16 cellular contexts compared by ENCODE assay signal in genomic region chr16:85927326-85927725, GRCh38. TPM values are rescaled to one million over a fixed set of nuclear protein-coding genes. Genes with fewer than 3 reads are reported as not detected.
A peak's percentile ranks its signal among the peaks of the same experiment; 100 is the strongest.
DNase-seq lines count a peak whose midpoint lies in the region; ATAC-seq and TF ChIP-seq lines count a peak whose summit lies in the region.
"Had no signal": no experiment of that assay in that cellular context is flagged by ENCODE, and none has a peak within 500 bp of the region (broad histone marks: within the 10 kb centered on the region; RNA-seq: fewer than 3 reads in every experiment).

No MANE protein-coding gene starts in this region.

- H3K9ac ChIP-seq in IMR-90 (ENCODE audit: low read depth, low read length): no peak overlapping the region

- H3K27me3 ChIP-seq in IMR-90 (ENCODE audit: control insufficient read depth, insufficient read depth, low read length) (peaks cover 62% of the 10 kb centered on the region), osteoblast (ENCODE audit: insufficient read depth, low read length) (peaks cover 24% of the 10 kb centered on the region)

- no peak overlapping the region for H4K91ac ChIP-seq in IMR-90 (ENCODE audit: insufficient read depth, low read depth, low read length)

- H3K18ac ChIP-seq in IMR-90 (ENCODE audit: low read depth, low read length): no peak overlapping the region

- WGBS in IMR-90 (ENCODE audit: extremely low coverage in 2 of 2, insufficient read length in 1 of 2), 2 experiments: 43% methylated on average over 9 of the region's 14 CpGs; no CpG with 5 or more reads in 1 of the 2 experiments

- H3K23ac ChIP-seq in IMR-90 (ENCODE audit: low read depth, low read length): no peak overlapping the region; the same call in 1 of the 2 replicates

- H3K56ac ChIP-seq in IMR-90 (ENCODE audit: extremely low read depth, insufficient read depth, low read length): no peak overlapping the region

- H2BK15ac ChIP-seq in IMR-90 (ENCODE audit: low read depth, low read length): no peak overlapping the region

- no peak overlapping the region for H3K27ac ChIP-seq in IMR-90 (ENCODE audit: insufficient read depth, low read length)
- no peak overlapping the region for H3K27ac ChIP-seq in osteoblast (ENCODE audit: low read depth, low read length)

- POLR2A ChIA-PET in activated CD8-positive, alpha-beta T cell treated with anti-CD3 and anti-CD28 coated beads for 36 hours (lab: Charles Lee): interaction anchor here (1.1 to 1.7 kb wide), 2 partner anchors 8 to 68 kb away, joined by 4 to 5 read pairs; no protein-coding TSS in a partner anchor
- POLR2A ChIA-PET in activated CD8-positive, alpha-beta T cell treated with anti-CD3 and anti-CD28 coated beads, Interleukin-2, amount 10 ng/mL, durations not matched to agents 7 days and 5 days (lab: Charles Lee): no interaction called here
- POLR2A ChIA-PET in IMR-90 (lab: Charles Lee; ENCODE audit: unreplicated experiment): no interaction called here

- peak overlapping the region; percentile 1 for H3K27ac Mint-ChIP-seq in activated CD8-positive, alpha-beta T cell treated with anti-CD3 and anti-CD28 coated beads for 36 hours
- no peak overlapping the region for H3K27ac Mint-ChIP-seq in activated CD8-positive, alpha-beta T cell treated with anti-CD3 and anti-CD28 coated beads, Interleukin-2, amount 10 ng/mL, durations not matched to agents 7 days and 5 days
- H3K27ac Mint-ChIP-seq in activated naive CD8-positive, alpha-beta T cell treated with anti-CD3 and anti-CD28 coated beads, Interleukin-2, amount 50 U/mL, for 24 hours: peak overlapping the region; percentile 55
- no peak overlapping the region for H3K27ac Mint-ChIP-seq in effector memory CD8-positive, alpha-beta T cell

- CTCF ChIA-PET in activated CD8-positive, alpha-beta T cell treated with anti-CD3 and anti-CD28 coated beads for 36 hours (lab: Charles Lee): interaction anchor here (1.0 to 1.3 kb wide), 3 partner anchors 60 to 106 kb away, joined by 4 read pairs; no protein-coding TSS in a partner anchor
- CTCF ChIA-PET in activated CD8-positive, alpha-beta T cell treated with anti-CD3 and anti-CD28 coated beads, Interleukin-2, amount 10 ng/mL, durations not matched to agents 7 days and 5 days (lab: Charles Lee): interaction anchor here (1.0 kb wide), 1 partner anchor 108 kb away, joined by 3 read pairs; no protein-coding TSS in a partner anchor
- CTCF ChIA-PET in IMR-90 (lab: Yijun Ruan, JAX): no interaction called here

- no peak for ATAC-seq in activated CD8-positive, alpha-beta T cell treated with anti-CD3 and anti-CD28 coated beads for 36 hours
- ATAC-seq in activated CD8-positive, alpha-beta T cell treated with anti-CD3 and anti-CD28 coated beads, Interleukin-2, amount 10 ng/mL, durations not matched to agents 7 days and 5 days: no peak
- ATAC-seq in IMR-90 (ENCODE audit: low read depth) (no peak), GM21526 (IDR thresholded peaks at IDR 0.05; ENCODE audit: low FRiP score, unreplicated experiment) (no peak), HG03521 (IDR thresholded peaks at IDR 0.05; ENCODE audit: unreplicated experiment) (no peak)
- ATAC-seq in activated naive CD8-positive, alpha-beta T cell treated with anti-CD3 and anti-CD28 coated beads, Interleukin-2, amount 50 U/mL, for 24 hours: no peak
- ATAC-seq in effector memory CD8-positive, alpha-beta T cell (replicated peaks): no peak

- BruUV-seq in IMR-90 (replicated peaks; lab: Mats Ljungman, UMichigan): no TSS peak

- H3K36me3 ChIP-seq in IMR-90 (ENCODE audit: control insufficient read depth, insufficient read depth, low read length) (no peaks in the 10 kb centered on the region), osteoblast (ENCODE audit: insufficient read depth, low read length) (no peaks in the 10 kb centered on the region)

- no peaks in the 10 kb centered on the region for H3K27me3 Mint-ChIP-seq in activated CD8-positive, alpha-beta T cell treated with anti-CD3 and anti-CD28 coated beads for 36 hours
- no peaks in the 10 kb centered on the region for H3K27me3 Mint-ChIP-seq in activated CD8-positive, alpha-beta T cell treated with anti-CD3 and anti-CD28 coated beads, Interleukin-2, amount 10 ng/mL, durations not matched to agents 7 days and 5 days (ENCODE audit: low read depth)
- no peaks in the 10 kb centered on the region for H3K27me3 Mint-ChIP-seq in activated naive CD8-positive, alpha-beta T cell treated with anti-CD3 and anti-CD28 coated beads, Interleukin-2, amount 50 U/mL, for 24 hours
- H3K27me3 Mint-ChIP-seq in effector memory CD8-positive, alpha-beta T cell: peaks cover 8 to 22% of the 10 kb centered on the region in 2 donors

- in situ Hi-C loops in IMR-90 (cut with MboI; ENCODE audit: low sequenced_read_pairs): no loop called here

- no peak overlapping the region for H2BK120ac ChIP-seq in IMR-90 (ENCODE audit: low read depth, low read length)

- no peak for DNase-seq in activated CD8-positive, alpha-beta T cell treated with anti-CD3 and anti-CD28 coated beads for 36 hours
- DNase-seq in activated CD8-positive, alpha-beta T cell treated with anti-CD3 and anti-CD28 coated beads, Interleukin-2, amount 10 ng/mL, durations not matched to agents 7 days and 5 days: no peak
- DNase-seq in IMR-90: no peak
- DNase-seq in activated naive CD8-positive, alpha-beta T cell treated with anti-CD3 and anti-CD28 coated beads, Interleukin-2, amount 50 U/mL, for 24 hours: no peak
- peak; percentile 60 for DNase-seq in osteoblast (ENCODE audit: insufficient read length, low spot score, missing footprints)
- DNase-seq in effector memory CD8-positive, alpha-beta T cell: no peak
- DNase-seq: CD4-positive, CD25-positive, alpha-beta regulatory T cell; DMS53; HCEC 1CT; NCI-H1048; NCI-H1694; NCI-H446 treated with DMSO at 0.1 percent for 48 hours; NCI-H774; SIG-M5 had no signal

- TF ChIP-seq CTCF in activated CD8-positive, alpha-beta T cell treated with anti-CD3 and anti-CD28 coated beads for 36 hours (IDR thresholded peaks at IDR 0.05): no peak
- TF ChIP-seq CTCF in IMR-90 (conservative IDR thresholded peaks at IDR 0.05; ENCODE audit: low read depth, low read length) (no peak), osteoblast (IDR thresholded peaks at IDR 0.05; ENCODE audit: extremely low read depth, low read depth, low read length) (no peak)

- H3K4me3 ChIP-seq in IMR-90 (ENCODE audit: insufficient read depth, low read depth, low read length) (no peak overlapping the region), osteoblast (ENCODE audit: insufficient read depth, low read length) (no peak overlapping the region)

- peaks cover 10% of the 10 kb centered on the region for H3K36me3 Mint-ChIP-seq in activated CD8-positive, alpha-beta T cell treated with anti-CD3 and anti-CD28 coated beads for 36 hours (ENCODE audit: low read depth)
- no peaks in the 10 kb centered on the region for H3K36me3 Mint-ChIP-seq in activated CD8-positive, alpha-beta T cell treated with anti-CD3 and anti-CD28 coated beads, Interleukin-2, amount 10 ng/mL, durations not matched to agents 7 days and 5 days (ENCODE audit: low read depth)
- peaks cover 21% of the 10 kb centered on the region for H3K36me3 Mint-ChIP-seq in activated naive CD8-positive, alpha-beta T cell treated with anti-CD3 and anti-CD28 coated beads, Interleukin-2, amount 50 U/mL, for 24 hours (ENCODE audit: low read depth)
- peaks cover 5% of the 10 kb centered on the region for H3K36me3 Mint-ChIP-seq in effector memory CD8-positive, alpha-beta T cell (ENCODE audit: insufficient read depth)
- H3K36me3 Mint-ChIP-seq: CD4-positive, CD25-positive, alpha-beta regulatory T cell had no signal

- H3K9me1 ChIP-seq in IMR-90 (ENCODE audit: insufficient read depth, low read length): no peaks in the 10 kb centered on the region

- H3K9me3 Mint-ChIP-seq in activated CD8-positive, alpha-beta T cell treated with anti-CD3 and anti-CD28 coated beads for 36 hours: no peaks in the 10 kb centered on the region
- H3K9me3 Mint-ChIP-seq in activated CD8-positive, alpha-beta T cell treated with anti-CD3 and anti-CD28 coated beads, Interleukin-2, amount 10 ng/mL, durations not matched to agents 7 days and 5 days (ENCODE audit: insufficient read depth): no peaks in the 10 kb centered on the region
- H3K9me3 Mint-ChIP-seq in activated naive CD8-positive, alpha-beta T cell treated with anti-CD3 and anti-CD28 coated beads, Interleukin-2, amount 50 U/mL, for 24 hours: no peaks in the 10 kb centered on the region
- H3K9me3 Mint-ChIP-seq in effector memory CD8-positive, alpha-beta T cell: no peaks in the 10 kb centered on the region

- no peak for TF ChIP-seq POLR2A in IMR-90 (IDR thresholded peaks at IDR 0.05; ENCODE audit: low read depth, low read length)

- H2BK5ac ChIP-seq in IMR-90 (ENCODE audit: low read depth, low read length, poor library complexity, severe bottlenecking): no peak overlapping the region

- H3K4me2 ChIP-seq in IMR-90 (ENCODE audit: low read depth, low read length): no peak overlapping the region
- no peak overlapping the region for H3K4me2 ChIP-seq in osteoblast (ENCODE audit: insufficient read depth, low read length)

- peak overlapping the region; percentile 48 for H3K4me3 Mint-ChIP-seq in activated CD8-positive, alpha-beta T cell treated with anti-CD3 and anti-CD28 coated beads for 36 hours
- no peak overlapping the region for H3K4me3 Mint-ChIP-seq in activated CD8-positive, alpha-beta T cell treated with anti-CD3 and anti-CD28 coated beads, Interleukin-2, amount 10 ng/mL, durations not matched to agents 7 days and 5 days
- H3K4me3 Mint-ChIP-seq in activated naive CD8-positive, alpha-beta T cell treated with anti-CD3 and anti-CD28 coated beads, Interleukin-2, amount 50 U/mL, for 24 hours: peak overlapping the region; percentile 78
- H3K4me3 Mint-ChIP-seq in effector memory CD8-positive, alpha-beta T cell: no peak overlapping the region

- H2AK5ac ChIP-seq in IMR-90 (ENCODE audit: low read depth, low read length): no peak overlapping the region

- no peak for TF ChIP-seq RAD21 in IMR-90 (IDR thresholded peaks at IDR 0.05; ENCODE audit: low read length)

- peaks cover 7% of the 10 kb centered on the region; the same call in 1 of the 2 replicates for H3K4me1 ChIP-seq in IMR-90 (ENCODE audit: control insufficient read depth, insufficient read depth, low read length)
- no peaks in the 10 kb centered on the region for H3K4me1 ChIP-seq in osteoblast (ENCODE audit: insufficient read depth, low read length)

- H3K14ac ChIP-seq in IMR-90 (replicated peaks; ENCODE audit: low read depth, low read length): no peak overlapping the region

- intact Hi-C loops in activated CD8-positive, alpha-beta T cell treated with anti-CD3 and anti-CD28 coated beads for 36 hours (cut with micrococcal nuclease): no loop called here
- intact Hi-C loops in IMR-90 (cut with micrococcal nuclease): no loop called here

- H3K4me1 Mint-ChIP-seq in activated CD8-positive, alpha-beta T cell treated with anti-CD3 and anti-CD28 coated beads for 36 hours (ENCODE audit: low read depth): peaks cover 51% of the 10 kb centered on the region
- H3K4me1 Mint-ChIP-seq in activated CD8-positive, alpha-beta T cell treated with anti-CD3 and anti-CD28 coated beads, Interleukin-2, amount 10 ng/mL, durations not matched to agents 7 days and 5 days (ENCODE audit: low read depth): no peaks in the 10 kb centered on the region
- H3K4me1 Mint-ChIP-seq in activated naive CD8-positive, alpha-beta T cell treated with anti-CD3 and anti-CD28 coated beads, Interleukin-2, amount 50 U/mL, for 24 hours: peaks cover 76% of the 10 kb centered on the region
- peaks cover 0 to 5% of the 10 kb centered on the region in 2 donors for H3K4me1 Mint-ChIP-seq in effector memory CD8-positive, alpha-beta T cell (ENCODE audit: low read depth in 2 of 2)
- H3K4me1 Mint-ChIP-seq: CD4-positive, CD25-positive, alpha-beta regulatory T cell had no signal

- H3K9me3 ChIP-seq in IMR-90 (ENCODE audit: control insufficient read depth, insufficient read depth, low read length): peaks cover 4% of the 10 kb centered on the region; the same call in 1 of the 2 replicates
- H3K9me3 ChIP-seq in osteoblast (ENCODE audit: low read depth, low read length): no peaks in the 10 kb centered on the region

- no peak overlapping the region for H2BK20ac ChIP-seq in IMR-90 (ENCODE audit: low read depth, low read length)

- no peak overlapping the region for H3K4ac ChIP-seq in IMR-90 (ENCODE audit: low read depth, low read length)

- H3K79me2 ChIP-seq in osteoblast (ENCODE audit: insufficient read depth, low read length): no peaks in the 10 kb centered on the region

- peak overlapping the region; percentile 23 for H2AFZ ChIP-seq in IMR-90 (replicated peaks; ENCODE audit: low read length, poor library complexity)
- no peak overlapping the region for H2AFZ ChIP-seq in osteoblast (ENCODE audit: low read length)

- dilution Hi-C loops in IMR-90 (cut with HindIII; ENCODE audit: low sequenced_read_pairs, unreplicated experiment): no loop called here

- H4K8ac ChIP-seq in IMR-90 (ENCODE audit: low read depth in 2 of 2, low read length in 2 of 2): no peak overlapping the region

- H3K79me1 ChIP-seq in IMR-90 (ENCODE audit: low read depth in 1 of 2, low read length in 2 of 2): no peaks in the 10 kb centered on the region

- no peak overlapping the region for H4K5ac ChIP-seq in IMR-90 (ENCODE audit: low read depth, low read length)

- no peak overlapping the region for H2AK9ac ChIP-seq in IMR-90 (replicated peaks; ENCODE audit: low read depth, low read length, poor library complexity)

- H4K20me1 ChIP-seq in IMR-90 (ENCODE audit: insufficient read depth, low read length) (no peaks in the 10 kb centered on the region), osteoblast (ENCODE audit: insufficient read depth, low read length) (no peaks in the 10 kb centered on the region)

RNA-seq across cellular contexts. Expression of gene IRF8, which starts 28.4 kb away (rescaled TPM):
- total RNA-seq in activated CD8-positive, alpha-beta T cell treated with anti-CD3 and anti-CD28 coated beads for 36 hours: 100 to 1,000 TPM; 221 to 224 TPM
- total RNA-seq in activated CD8-positive, alpha-beta T cell treated with anti-CD3 and anti-CD28 coated beads, Interleukin-2, amount 10 ng/mL, durations not matched to agents 7 days and 5 days: 10 to 100 TPM; 22.9 to 24.0 TPM
- total RNA-seq in IMR-90 (2012; rRNA removed) (not detected in 2 replicates), osteoblast (under 0.01 and 0.36 TPM in 2 replicates)
- not detected in 2 replicates for polyA plus RNA-seq in IMR-90 (2012; rRNA removed)
- not detected in 2 replicates for polyA plus RNA-seq in IMR-90 (2012; cell fraction: cytosol; rRNA removed)
- not detected in 2 replicates for polyA plus RNA-seq in IMR-90 (2012; cell fraction: nucleus; rRNA removed; ENCODE audit: low replicate concordance)

Comparison
In these comparisons a context has a peak if more than half of its experiments do, and no peak if none do; other contexts are left out.
1. H3K27ac Mint-ChIP-seq: peak in activated CD8-positive, alpha-beta T cell treated with anti-CD3 and anti-CD28 coated beads for 36 hours (single experiment) and activated naive CD8-positive, alpha-beta T cell treated with anti-CD3 and anti-CD28 coated beads, Interleukin-2, amount 50 U/mL, for 24 hours (single experiment); none in activated CD8-positive, alpha-beta T cell treated with anti-CD3 and anti-CD28 coated beads, Interleukin-2, amount 10 ng/mL, durations not matched to agents 7 days and 5 days (single experiment) and effector memory CD8-positive, alpha-beta T cell (0 of 2).
2. H3K4me3 Mint-ChIP-seq: peak in activated CD8-positive, alpha-beta T cell treated with anti-CD3 and anti-CD28 coated beads for 36 hours (single experiment) and activated naive CD8-positive, alpha-beta T cell treated with anti-CD3 and anti-CD28 coated beads, Interleukin-2, amount 50 U/mL, for 24 hours (single experiment); none in activated CD8-positive, alpha-beta T cell treated with anti-CD3 and anti-CD28 coated beads, Interleukin-2, amount 10 ng/mL, durations not matched to agents 7 days and 5 days (single experiment) and effector memory CD8-positive, alpha-beta T cell (0 of 2).
3. RNA of gene IRF8, which starts 28.4 kb away (total RNA-seq): 221 to 224 TPM in activated CD8-positive, alpha-beta T cell treated with anti-CD3 and anti-CD28 coated beads for 36 hours and 22.9 to 24.0 TPM in activated CD8-positive, alpha-beta T cell treated with anti-CD3 and anti-CD28 coated beads, Interleukin-2, amount 10 ng/mL, durations not matched to agents 7 days and 5 days; under 0.01 to 0.36 TPM in osteoblast and not detected in IMR-90; every median in the first group is over 10 times any median in the second.